Comparison of ENCODE assay signal across 11 cellular contexts in the genomic region with DNA sequence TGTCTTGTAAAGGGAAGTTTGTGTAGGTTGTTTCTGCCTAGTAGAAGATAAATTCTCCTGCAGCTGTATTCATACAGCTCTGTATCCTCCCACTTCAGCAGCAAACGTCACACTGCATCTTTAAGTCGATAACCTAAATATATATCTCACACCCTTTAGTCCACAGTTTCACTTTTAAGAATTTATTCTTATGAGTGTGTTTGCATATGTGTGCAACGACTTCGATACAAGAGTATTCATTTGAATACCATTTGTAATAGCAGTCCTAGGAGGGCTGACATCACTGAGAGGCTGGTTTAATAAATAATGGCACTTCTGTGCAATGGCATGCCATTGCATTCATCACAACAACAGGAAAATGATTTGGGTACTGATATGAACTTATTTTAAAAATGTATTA.
A peak's percentile ranks its signal among the peaks of the same experiment; 100 is the strongest.
DNase-seq lines count a peak whose midpoint lies in the region; ATAC-seq and TF ChIP-seq lines count a peak whose summit lies in the region.
"Had no signal": no experiment of that assay in that cellular context is flagged by ENCODE, and none has a peak within 500 bp of the region (broad histone marks: within the 10 kb centered on the region; RNA-seq: fewer than 3 reads in every experiment).

No MANE protein-coding gene starts in this region.

- TF ChIP-seq CTCF in GM12865 (IDR thresholded peaks at IDR 0.05; ENCODE audit: insufficient read depth, low read depth, low read length, missing control alignments): no peak

- H3K27ac Mint-ChIP-seq in activated CD4-positive, alpha-beta T cell treated with anti-CD3 and anti-CD28 coated beads, Interleukin-2, amount 10 ng/mL, durations not matched to agents 7 days and 5 days: no peak overlapping the region

- no peaks in the 10 kb centered on the region for H3K36me3 Mint-ChIP-seq in activated CD4-positive, alpha-beta T cell treated with anti-CD3 and anti-CD28 coated beads, Interleukin-2, amount 10 ng/mL, durations not matched to agents 7 days and 5 days (ENCODE audit: low read depth)

- DNase-seq in GM12865 (ENCODE audit: low read depth) (peak; percentile 76), CD1c-positive myeloid dendritic cell (ENCODE audit: extremely low spot score) (no peak), amygdala (lab: John Stamatoyannopoulos, UW) (no peak)
- no peak for DNase-seq in activated CD8-positive, alpha-beta memory T cell treated with anti-CD3 and anti-CD28 coated beads, Interleukin-2, amount 50 U/mL, for 48 hours
- no peak for DNase-seq in activated CD4-positive, alpha-beta T cell treated with anti-CD3 and anti-CD28 coated beads, Interleukin-2, amount 10 ng/mL, durations not matched to agents 7 days and 5 days
- DNase-seq: activated effector memory CD4-positive, alpha-beta T cell treated with anti-CD3 and anti-CD28 coated beads, Interleukin-2, amount 50 U/mL, for 16 hours; NCI-H187 treated with DMSO at 0.1 percent for 48 hours; Peyer's patch had no signal

- no peaks in the 10 kb centered on the region for H3K27me3 Mint-ChIP-seq in activated CD4-positive, alpha-beta T cell treated with anti-CD3 and anti-CD28 coated beads, Interleukin-2, amount 10 ng/mL, durations not matched to agents 7 days and 5 days

- POLR2A ChIA-PET in activated CD4-positive, alpha-beta T cell treated with anti-CD3 and anti-CD28 coated beads, Interleukin-2, amount 10 ng/mL, durations not matched to agents 7 days and 5 days (lab: Charles Lee): no interaction called here

- ATAC-seq in GM19351 (IDR thresholded peaks at IDR 0.05; ENCODE audit: unreplicated experiment): peak; percentile 79
- ATAC-seq in HG02870 (IDR thresholded peaks at IDR 0.05; ENCODE audit: unreplicated experiment): peak; percentile 66
- ATAC-seq in HG03575 (IDR thresholded peaks at IDR 0.05; ENCODE audit: extremely low read depth, insufficient number of reproducible peaks, low FRiP score, unreplicated experiment): peak; percentile 60

- no peaks in the 10 kb centered on the region for H3K4me1 Mint-ChIP-seq in activated CD4-positive, alpha-beta T cell treated with anti-CD3 and anti-CD28 coated beads, Interleukin-2, amount 10 ng/mL, durations not matched to agents 7 days and 5 days

- CTCF ChIA-PET in activated CD4-positive, alpha-beta T cell treated with anti-CD3 and anti-CD28 coated beads, Interleukin-2, amount 10 ng/mL, durations not matched to agents 7 days and 5 days (lab: Charles Lee): no interaction called here

- H3K4me3 Mint-ChIP-seq in activated CD4-positive, alpha-beta T cell treated with anti-CD3 and anti-CD28 coated beads, Interleukin-2, amount 10 ng/mL, durations not matched to agents 7 days and 5 days: no peak overlapping the region

- H3K4me3 ChIP-seq in GM12865 (ENCODE audit: low read depth, low read length): no peak overlapping the region
- H3K4me3 ChIP-seq: Peyer's patch had no signal

- H3K9me3 Mint-ChIP-seq in activated CD4-positive, alpha-beta T cell treated with anti-CD3 and anti-CD28 coated beads, Interleukin-2, amount 10 ng/mL, durations not matched to agents 7 days and 5 days: no peaks in the 10 kb centered on the region
